ENCODE assay signal across 1 cellular context in genomic region chr3:194212021-194212868, GRCh38.
TF ChIP-seq lines count a peak whose summit lies in the region.

No MANE protein-coding gene starts in this region.

TF ChIP-seq in SK-N-SH treated with all-trans-retinoic acid at 6 μM for 48 hours, 23 proteins besides CTCF, POLR2A, EP300 and RAD21 (continued from another document):
- TF ChIP-seq, protein P1, sequence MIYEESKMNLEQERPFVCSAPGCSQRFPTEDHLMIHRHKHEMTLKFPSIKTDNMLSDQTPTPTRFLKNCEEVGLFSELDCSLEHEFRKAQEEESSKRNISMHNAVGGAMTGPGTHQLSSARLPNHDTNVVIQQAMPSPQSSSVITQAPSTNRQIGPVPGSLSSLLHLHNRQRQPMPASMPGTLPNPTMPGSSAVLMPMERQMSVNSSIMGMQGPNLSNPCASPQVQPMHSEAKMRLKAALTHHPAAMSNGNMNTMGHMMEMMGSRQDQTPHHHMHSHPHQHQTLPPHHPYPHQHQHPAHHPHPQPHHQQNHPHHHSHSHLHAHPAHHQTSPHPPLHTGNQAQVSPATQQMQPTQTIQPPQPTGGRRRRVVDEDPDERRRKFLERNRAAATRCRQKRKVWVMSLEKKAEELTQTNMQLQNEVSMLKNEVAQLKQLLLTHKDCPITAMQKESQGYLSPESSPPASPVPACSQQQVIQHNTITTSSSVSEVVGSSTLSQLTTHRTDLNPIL (CRISPR knock-in tag; IDR thresholded peaks at IDR 0.05; ENCODE audit: low read depth), result no peak
- TF ChIP-seq GLIS3 (CRISPR knock-in tag; IDR thresholded peaks at IDR 0.05) (no peak), ZNF8 (CRISPR knock-in tag; IDR thresholded peaks at IDR 0.05) (no peak), CSDC2 (CRISPR knock-in tag; IDR thresholded peaks at IDR 0.05) (no peak), BACH2 (CRISPR knock-in tag; IDR thresholded peaks at IDR 0.05; ENCODE audit: borderline replicate concordance) (no peak), ZNF565 (CRISPR knock-in tag; conservative IDR thresholded peaks at IDR 0.05; ENCODE audit: low read depth) (no peak), ESRRG (CRISPR knock-in tag; IDR thresholded peaks at IDR 0.05) (no peak), ARNTL (CRISPR knock-in tag; IDR thresholded peaks at IDR 0.05; ENCODE audit: borderline replicate concordance, low read depth) (no peak)
